ENCODE assay signal across 1 cellular context in the genomic region with DNA sequence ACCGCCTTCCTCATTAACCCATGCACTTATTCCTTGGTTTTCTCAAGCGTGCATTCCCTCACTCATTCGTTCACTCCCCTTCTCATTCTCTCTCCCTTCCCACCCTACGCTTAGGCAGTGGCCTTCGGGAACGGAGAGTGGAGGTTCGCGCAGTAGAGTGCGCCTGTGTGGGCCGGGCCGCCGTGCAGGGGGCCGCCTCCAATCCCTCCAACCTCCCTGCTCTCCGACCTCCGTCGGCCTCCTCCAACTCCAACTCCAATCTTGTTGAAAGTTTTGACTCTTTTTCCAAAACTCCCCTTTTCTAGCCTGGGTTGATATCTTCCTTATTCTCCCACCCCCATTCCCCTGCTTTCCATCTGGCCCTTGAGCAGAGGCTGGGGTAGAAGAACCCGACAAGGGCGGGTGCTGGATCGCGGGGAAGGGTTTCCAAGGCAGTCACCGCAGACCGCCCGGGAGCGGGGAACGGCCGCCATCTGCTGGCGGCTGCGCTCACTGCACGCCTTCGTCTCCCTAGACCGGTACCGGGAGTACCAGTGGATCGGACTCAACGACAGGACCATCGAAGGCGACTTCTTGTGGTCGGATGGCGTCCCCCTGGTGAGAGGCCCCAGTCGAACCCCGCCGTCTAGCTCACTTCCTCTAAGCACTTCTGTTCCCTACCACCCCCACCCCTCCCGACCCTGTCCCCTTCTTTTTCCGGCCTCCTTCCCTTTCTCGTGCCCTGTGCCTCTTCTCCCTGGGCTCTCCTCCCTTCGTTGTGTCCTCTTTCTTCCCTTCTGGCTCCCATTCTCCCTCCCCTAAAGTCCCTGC.
TF ChIP-seq lines count a peak whose summit lies in the region.

No MANE protein-coding gene starts in this region.

TF ChIP-seq in HepG2, 621 proteins besides CTCF, POLR2A, EP300 and RAD21 (continues in another document):
- no peak for TF ChIP-seq PLRG1 (conservative IDR thresholded peaks at IDR 0.05)
- TF ChIP-seq, protein P1, sequence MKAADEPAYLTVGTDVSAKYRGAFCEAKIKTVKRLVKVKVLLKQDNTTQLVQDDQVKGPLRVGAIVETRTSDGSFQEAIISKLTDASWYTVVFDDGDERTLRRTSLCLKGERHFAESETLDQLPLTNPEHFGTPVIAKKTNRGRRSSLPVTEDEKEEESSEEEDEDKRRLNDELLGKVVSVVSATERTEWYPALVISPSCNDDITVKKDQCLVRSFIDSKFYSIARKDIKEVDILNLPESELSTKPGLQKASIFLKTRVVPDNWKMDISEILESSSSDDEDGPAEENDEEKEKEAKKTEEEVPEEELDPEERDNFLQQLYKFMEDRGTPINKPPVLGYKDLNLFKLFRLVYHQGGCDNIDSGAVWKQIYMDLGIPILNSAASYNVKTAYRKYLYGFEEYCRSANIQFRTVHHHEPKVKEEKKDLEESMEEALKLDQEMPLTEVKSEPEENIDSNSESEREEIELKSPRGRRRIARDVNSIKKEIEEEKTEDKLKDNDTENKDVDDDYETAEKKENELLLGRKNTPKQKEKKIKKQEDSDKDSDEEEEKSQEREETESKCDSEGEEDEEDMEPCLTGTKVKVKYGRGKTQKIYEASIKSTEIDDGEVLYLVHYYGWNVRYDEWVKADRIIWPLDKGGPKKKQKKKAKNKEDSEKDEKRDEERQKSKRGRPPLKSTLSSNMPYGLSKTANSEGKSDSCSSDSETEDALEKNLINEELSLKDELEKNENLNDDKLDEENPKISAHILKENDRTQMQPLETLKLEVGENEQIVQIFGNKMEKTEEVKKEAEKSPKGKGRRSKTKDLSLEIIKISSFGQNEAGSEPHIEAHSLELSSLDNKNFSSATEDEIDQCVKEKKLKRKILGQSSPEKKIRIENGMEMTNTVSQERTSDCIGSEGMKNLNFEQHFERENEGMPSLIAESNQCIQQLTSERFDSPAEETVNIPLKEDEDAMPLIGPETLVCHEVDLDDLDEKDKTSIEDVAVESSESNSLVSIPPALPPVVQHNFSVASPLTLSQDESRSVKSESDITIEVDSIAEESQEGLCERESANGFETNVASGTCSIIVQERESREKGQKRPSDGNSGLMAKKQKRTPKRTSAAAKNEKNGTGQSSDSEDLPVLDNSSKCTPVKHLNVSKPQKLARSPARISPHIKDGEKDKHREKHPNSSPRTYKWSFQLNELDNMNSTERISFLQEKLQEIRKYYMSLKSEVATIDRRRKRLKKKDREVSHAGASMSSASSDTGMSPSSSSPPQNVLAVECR (CRISPR knock-in tag; IDR thresholded peaks at IDR 0.05; ENCODE audit: borderline replicate concordance): peak; percentile 6; the same call in 1 of the 2 replicates
- no peak for TF ChIP-seq TCF12 (IDR thresholded peaks at IDR 0.05)
- no peak for TF ChIP-seq TCF12 (CRISPR knock-in tag; IDR thresholded peaks at IDR 0.05)
- no peak for TF ChIP-seq ZNF556 (CRISPR knock-in tag; IDR thresholded peaks at IDR 0.05; ENCODE audit: borderline replicate concordance)
- TF ChIP-seq ZNF660 (CRISPR knock-in tag; IDR thresholded peaks at IDR 0.05; ENCODE audit: borderline replicate concordance, low read depth): no peak
- peak; percentile 8; the same call in 1 of the 2 replicates for TF ChIP-seq FOSL2 (CRISPR knock-in tag; IDR thresholded peaks at IDR 0.05)
- no peak for TF ChIP-seq PHF21A (CRISPR knock-in tag; IDR thresholded peaks at IDR 0.05)
- TF ChIP-seq ZNF253 (CRISPR knock-in tag; IDR thresholded peaks at IDR 0.05; ENCODE audit: borderline replicate concordance): 0 out of 2 replicates have a peak, but pooled peaks have one; percentile 27
- no peak for TF ChIP-seq RFXANK (CRISPR knock-in tag; IDR thresholded peaks at IDR 0.05)
- TF ChIP-seq, protein P2, sequence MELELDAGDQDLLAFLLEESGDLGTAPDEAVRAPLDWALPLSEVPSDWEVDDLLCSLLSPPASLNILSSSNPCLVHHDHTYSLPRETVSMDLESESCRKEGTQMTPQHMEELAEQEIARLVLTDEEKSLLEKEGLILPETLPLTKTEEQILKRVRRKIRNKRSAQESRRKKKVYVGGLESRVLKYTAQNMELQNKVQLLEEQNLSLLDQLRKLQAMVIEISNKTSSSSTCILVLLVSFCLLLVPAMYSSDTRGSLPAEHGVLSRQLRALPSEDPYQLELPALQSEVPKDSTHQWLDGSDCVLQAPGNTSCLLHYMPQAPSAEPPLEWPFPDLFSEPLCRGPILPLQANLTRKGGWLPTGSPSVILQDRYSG (CRISPR knock-in tag; IDR thresholded peaks at IDR 0.05): no peak
- TF ChIP-seq NFYC (CRISPR knock-in tag; IDR thresholded peaks at IDR 0.05): no peak
- no peak for TF ChIP-seq TEAD2 (CRISPR knock-in tag; IDR thresholded peaks at IDR 0.05)
- no peak for TF ChIP-seq ZNF30 (CRISPR knock-in tag; IDR thresholded peaks at IDR 0.05)
- no peak for TF ChIP-seq HIVEP1 (CRISPR knock-in tag; IDR thresholded peaks at IDR 0.05)
- TF ChIP-seq TARDBP (CRISPR knock-in tag; IDR thresholded peaks at IDR 0.05): peak; percentile 58; the same call in 1 of the 2 replicates
- peak; percentile 92 for TF ChIP-seq AGO2 (optimal IDR thresholded peaks at IDR 0.05; ENCODE audit: low read depth, low read length)
- TF ChIP-seq NCOA1 (CRISPR knock-in tag; IDR thresholded peaks at IDR 0.05): no peak
- no peak for TF ChIP-seq HNF4A (CRISPR knock-in tag; IDR thresholded peaks at IDR 0.05)
- no peak for TF ChIP-seq XBP1 (CRISPR knock-in tag; IDR thresholded peaks at IDR 0.05)
- TF ChIP-seq ZNF737 (CRISPR knock-in tag; IDR thresholded peaks at IDR 0.05; ENCODE audit: borderline replicate concordance): no peak
- peak; percentile 68 for TF ChIP-seq STAG1 (CRISPR knock-in tag; IDR thresholded peaks at IDR 0.05)
- TF ChIP-seq, protein P3, sequence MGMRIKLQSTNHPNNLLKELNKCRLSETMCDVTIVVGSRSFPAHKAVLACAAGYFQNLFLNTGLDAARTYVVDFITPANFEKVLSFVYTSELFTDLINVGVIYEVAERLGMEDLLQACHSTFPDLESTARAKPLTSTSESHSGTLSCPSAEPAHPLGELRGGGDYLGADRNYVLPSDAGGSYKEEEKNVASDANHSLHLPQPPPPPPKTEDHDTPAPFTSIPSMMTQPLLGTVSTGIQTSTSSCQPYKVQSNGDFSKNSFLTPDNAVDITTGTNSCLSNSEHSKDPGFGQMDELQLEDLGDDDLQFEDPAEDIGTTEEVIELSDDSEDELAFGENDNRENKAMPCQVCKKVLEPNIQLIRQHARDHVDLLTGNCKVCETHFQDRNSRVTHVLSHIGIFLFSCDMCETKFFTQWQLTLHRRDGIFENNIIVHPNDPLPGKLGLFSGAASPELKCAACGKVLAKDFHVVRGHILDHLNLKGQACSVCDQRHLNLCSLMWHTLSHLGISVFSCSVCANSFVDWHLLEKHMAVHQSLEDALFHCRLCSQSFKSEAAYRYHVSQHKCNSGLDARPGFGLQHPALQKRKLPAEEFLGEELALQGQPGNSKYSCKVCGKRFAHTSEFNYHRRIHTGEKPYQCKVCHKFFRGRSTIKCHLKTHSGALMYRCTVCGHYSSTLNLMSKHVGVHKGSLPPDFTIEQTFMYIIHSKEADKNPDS (CRISPR knock-in tag; IDR thresholded peaks at IDR 0.05): no peak
- TF ChIP-seq, protein P4, sequence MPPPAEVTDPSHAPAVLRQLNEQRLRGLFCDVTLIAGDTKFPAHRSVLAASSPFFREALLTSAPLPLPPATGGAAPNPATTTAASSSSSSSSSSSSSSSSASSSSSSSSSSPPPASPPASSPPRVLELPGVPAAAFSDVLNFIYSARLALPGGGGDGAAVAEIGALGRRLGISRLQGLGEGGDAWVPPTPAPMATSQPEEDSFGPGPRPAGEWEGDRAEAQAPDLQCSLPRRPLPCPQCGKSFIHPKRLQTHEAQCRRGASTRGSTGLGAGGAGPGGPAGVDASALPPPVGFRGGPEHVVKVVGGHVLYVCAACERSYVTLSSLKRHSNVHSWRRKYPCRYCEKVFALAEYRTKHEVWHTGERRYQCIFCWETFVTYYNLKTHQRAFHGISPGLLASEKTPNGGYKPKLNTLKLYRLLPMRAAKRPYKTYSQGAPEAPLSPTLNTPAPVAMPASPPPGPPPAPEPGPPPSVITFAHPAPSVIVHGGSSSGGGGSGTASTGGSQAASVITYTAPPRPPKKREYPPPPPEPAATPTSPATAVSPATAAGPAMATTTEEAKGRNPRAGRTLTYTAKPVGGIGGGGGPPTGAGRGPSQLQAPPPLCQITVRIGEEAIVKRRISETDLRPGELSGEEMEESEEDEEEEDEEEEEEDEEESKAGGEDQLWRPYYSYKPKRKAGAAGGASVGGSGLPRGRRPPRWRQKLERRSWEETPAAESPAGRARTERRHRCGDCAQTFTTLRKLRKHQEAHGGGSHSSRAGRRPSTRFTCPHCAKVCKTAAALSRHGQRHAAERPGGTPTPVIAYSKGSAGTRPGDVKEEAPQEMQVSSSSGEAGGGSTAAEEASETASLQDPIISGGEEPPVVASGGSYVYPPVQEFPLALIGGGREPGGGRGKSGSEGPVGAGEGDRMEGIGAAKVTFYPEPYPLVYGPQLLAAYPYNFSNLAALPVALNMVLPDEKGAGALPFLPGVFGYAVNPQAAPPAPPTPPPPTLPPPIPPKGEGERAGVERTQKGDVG (CRISPR knock-in tag; IDR thresholded peaks at IDR 0.05; ENCODE audit: borderline replicate concordance): no peak
- no peak for TF ChIP-seq SRSF4 (IDR thresholded peaks at IDR 0.05; ENCODE audit: low read depth, low read length, poor library complexity, severe bottlenecking)
- TF ChIP-seq, protein P5, sequence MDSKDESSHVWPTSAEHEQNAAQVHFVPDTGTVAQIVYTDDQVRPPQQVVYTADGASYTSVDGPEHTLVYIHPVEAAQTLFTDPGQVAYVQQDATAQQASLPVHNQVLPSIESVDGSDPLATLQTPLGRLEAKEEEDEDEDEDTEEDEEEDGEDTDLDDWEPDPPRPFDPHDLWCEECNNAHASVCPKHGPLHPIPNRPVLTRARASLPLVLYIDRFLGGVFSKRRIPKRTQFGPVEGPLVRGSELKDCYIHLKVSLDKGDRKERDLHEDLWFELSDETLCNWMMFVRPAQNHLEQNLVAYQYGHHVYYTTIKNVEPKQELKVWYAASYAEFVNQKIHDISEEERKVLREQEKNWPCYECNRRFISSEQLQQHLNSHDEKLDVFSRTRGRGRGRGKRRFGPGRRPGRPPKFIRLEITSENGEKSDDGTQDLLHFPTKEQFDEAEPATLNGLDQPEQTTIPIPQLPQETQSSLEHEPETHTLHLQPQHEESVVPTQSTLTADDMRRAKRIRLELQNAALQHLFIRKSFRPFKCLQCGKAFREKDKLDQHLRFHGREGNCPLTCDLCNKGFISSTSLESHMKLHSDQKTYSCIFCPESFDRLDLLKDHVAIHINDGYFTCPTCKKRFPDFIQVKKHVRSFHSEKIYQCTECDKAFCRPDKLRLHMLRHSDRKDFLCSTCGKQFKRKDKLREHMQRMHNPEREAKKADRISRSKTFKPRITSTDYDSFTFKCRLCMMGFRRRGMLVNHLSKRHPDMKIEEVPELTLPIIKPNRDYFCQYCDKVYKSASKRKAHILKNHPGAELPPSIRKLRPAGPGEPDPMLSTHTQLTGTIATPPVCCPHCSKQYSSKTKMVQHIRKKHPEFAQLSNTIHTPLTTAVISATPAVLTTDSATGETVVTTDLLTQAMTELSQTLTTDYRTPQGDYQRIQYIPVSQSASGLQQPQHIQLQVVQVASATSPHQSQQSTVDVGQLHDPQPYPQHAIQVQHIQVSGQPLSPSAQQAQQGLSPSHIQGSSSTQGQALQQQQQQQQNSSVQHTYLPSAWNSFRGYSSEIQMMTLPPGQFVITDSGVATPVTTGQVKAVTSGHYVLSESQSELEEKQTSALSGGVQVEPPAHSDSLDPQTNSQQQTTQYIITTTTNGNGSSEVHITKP (CRISPR knock-in tag; IDR thresholded peaks at IDR 0.05; ENCODE audit: low read depth): no peak
- TF ChIP-seq, protein P6, sequence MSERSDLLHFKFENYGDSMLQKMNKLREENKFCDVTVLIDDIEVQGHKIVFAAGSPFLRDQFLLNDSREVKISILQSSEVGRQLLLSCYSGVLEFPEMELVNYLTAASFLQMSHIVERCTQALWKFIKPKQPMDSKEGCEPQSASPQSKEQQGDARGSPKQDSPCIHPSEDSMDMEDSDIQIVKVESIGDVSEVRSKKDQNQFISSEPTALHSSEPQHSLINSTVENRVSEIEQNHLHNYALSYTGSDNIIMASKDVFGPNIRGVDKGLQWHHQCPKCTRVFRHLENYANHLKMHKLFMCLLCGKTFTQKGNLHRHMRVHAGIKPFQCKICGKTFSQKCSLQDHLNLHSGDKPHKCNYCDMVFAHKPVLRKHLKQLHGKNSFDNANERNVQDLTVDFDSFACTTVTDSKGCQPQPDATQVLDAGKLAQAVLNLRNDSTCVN (CRISPR knock-in tag; IDR thresholded peaks at IDR 0.05; ENCODE audit: borderline replicate concordance): no peak; the same call in 1 of the 2 replicates
- TF ChIP-seq ZNF790 (CRISPR knock-in tag; IDR thresholded peaks at IDR 0.05; ENCODE audit: borderline replicate concordance): no peak
- TF ChIP-seq ZNF614 (CRISPR knock-in tag; IDR thresholded peaks at IDR 0.05; ENCODE audit: borderline replicate concordance): no peak
- 0 out of 2 replicates have a peak, but pooled peaks have one; percentile 35 for TF ChIP-seq ZNF816 (CRISPR knock-in tag; IDR thresholded peaks at IDR 0.05; ENCODE audit: borderline replicate concordance)
- TF ChIP-seq, protein P7, sequence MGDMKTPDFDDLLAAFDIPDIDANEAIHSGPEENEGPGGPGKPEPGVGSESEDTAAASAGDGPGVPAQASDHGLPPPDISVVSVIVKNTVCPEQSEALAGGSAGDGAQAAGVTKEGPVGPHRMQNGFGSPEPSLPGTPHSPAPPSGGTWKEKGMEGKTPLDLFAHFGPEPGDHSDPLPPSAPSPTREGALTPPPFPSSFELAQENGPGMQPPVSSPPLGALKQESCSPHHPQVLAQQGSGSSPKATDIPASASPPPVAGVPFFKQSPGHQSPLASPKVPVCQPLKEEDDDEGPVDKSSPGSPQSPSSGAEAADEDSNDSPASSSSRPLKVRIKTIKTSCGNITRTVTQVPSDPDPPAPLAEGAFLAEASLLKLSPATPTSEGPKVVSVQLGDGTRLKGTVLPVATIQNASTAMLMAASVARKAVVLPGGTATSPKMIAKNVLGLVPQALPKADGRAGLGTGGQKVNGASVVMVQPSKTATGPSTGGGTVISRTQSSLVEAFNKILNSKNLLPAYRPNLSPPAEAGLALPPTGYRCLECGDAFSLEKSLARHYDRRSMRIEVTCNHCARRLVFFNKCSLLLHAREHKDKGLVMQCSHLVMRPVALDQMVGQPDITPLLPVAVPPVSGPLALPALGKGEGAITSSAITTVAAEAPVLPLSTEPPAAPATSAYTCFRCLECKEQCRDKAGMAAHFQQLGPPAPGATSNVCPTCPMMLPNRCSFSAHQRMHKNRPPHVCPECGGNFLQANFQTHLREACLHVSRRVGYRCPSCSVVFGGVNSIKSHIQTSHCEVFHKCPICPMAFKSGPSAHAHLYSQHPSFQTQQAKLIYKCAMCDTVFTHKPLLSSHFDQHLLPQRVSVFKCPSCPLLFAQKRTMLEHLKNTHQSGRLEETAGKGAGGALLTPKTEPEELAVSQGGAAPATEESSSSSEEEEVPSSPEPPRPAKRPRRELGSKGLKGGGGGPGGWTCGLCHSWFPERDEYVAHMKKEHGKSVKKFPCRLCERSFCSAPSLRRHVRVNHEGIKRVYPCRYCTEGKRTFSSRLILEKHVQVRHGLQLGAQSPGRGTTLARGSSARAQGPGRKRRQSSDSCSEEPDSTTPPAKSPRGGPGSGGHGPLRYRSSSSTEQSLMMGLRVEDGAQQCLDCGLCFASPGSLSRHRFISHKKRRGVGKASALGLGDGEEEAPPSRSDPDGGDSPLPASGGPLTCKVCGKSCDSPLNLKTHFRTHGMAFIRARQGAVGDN (CRISPR knock-in tag; IDR thresholded peaks at IDR 0.05): peak; percentile 44; the same call in 1 of the 2 replicates
- no peak for TF ChIP-seq ZBTB7B (CRISPR knock-in tag; IDR thresholded peaks at IDR 0.05)
- 0 out of 2 replicates have a peak, but pooled peaks have one; percentile 5 for TF ChIP-seq ZBTB38 (CRISPR knock-in tag; IDR thresholded peaks at IDR 0.05)
